ENCODE assay signal across 20 cellular contexts in the genomic region with DNA sequence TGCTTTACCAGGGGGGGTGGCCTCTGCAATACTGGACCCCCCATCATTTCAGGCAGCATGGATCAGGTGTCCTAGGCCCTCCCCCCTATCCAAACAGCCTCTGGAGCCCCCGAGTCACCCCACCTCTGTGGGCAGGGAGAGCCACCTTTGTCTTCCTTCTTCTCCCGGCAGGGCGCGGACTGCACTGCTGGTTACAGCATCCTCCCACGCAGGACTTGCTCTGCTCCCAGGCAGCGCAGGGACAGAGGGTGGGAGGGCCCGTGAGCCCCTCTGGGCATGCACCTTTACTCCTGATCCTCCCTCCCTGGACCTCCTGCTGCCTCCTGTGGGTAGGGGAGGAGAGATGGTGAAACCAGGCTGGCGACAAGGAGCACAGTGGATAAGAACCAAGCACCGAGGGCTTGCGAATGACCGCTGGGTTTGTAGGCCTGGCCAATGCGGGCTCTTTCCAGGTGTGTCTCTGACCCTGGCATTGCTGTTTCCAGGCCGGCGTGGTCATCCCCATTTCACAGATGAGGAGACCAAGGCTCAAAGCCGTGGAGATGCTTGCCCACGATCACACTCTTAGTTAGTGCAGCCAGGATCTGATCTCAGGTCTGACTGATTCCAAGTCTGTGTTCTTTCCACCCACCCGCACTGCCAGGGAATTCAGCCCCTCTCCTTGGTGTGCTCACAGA.
A peak's percentile ranks its signal among the peaks of the same experiment; 100 is the strongest.
DNase-seq lines count a peak whose midpoint lies in the region; ATAC-seq, FAIRE-seq and TF ChIP-seq lines count a peak whose summit lies in the region.
"Had no signal": no experiment of that assay in that cellular context is flagged by ENCODE, and none has a peak within 500 bp of the region (broad histone marks: within the 10 kb centered on the region; RNA-seq: fewer than 3 reads in every experiment).

No MANE protein-coding gene starts in this region.

- peaks cover 22% of the 10 kb centered on the region for H3K27me3 Mint-ChIP-seq in activated T-cell treated with anti-CD3 and anti-CD28 coated beads, Interleukin-2, amount 50 U/mL, for 4 hours (ENCODE audit: low read depth)

- H3K36me3 Mint-ChIP-seq in activated T-cell treated with anti-CD3 and anti-CD28 coated beads, Interleukin-2, amount 50 U/mL, for 4 hours (ENCODE audit: insufficient read depth) = no peaks in the 10 kb centered on the region
- H3K36me3 Mint-ChIP-seq: CD8-positive, alpha-beta memory T cell had no signal

- FAIRE-seq in K562 (lab: Jason Lieb, UNC) (no peak), urothelium cell line (lab: Jason Lieb, UNC) (no peak)

- intact Hi-C loops in K562 (cut with micrococcal nuclease) = no loop called here

- H3K4me1 Mint-ChIP-seq in activated T-cell treated with anti-CD3 and anti-CD28 coated beads, Interleukin-2, amount 50 U/mL, for 4 hours (ENCODE audit: low read depth) = peaks cover 37% of the 10 kb centered on the region

- DNase-seq in activated T-cell treated with anti-CD3 and anti-CD28 coated beads, Interleukin-2, amount 50 U/mL, for 4 hours = no peak
- DNase-seq in activated T-cell treated with anti-CD3 and anti-CD28 coated beads, Interleukin-2, amount 50 U/mL, for 1 hour = no peak
- no peak for DNase-seq in K562 (ENCODE audit: extremely low read depth in 1 of 4, low spot score in 3 of 4)
- no peak for DNase-seq in kidney glomerular epithelial cell (lab: John Stamatoyannopoulos, UW)
- no peak for DNase-seq in urothelium cell line (ENCODE audit: low spot score)
- DNase-seq in erythroblast (lab: John Stamatoyannopoulos, UW) = no peak
- DNase-seq: 8988T; CD8-positive, alpha-beta memory T cell; DMS53; GDM1; NCI-H1417; NCI-H1694 treated with DMSO at 0.1 percent for 48 hours; NCI-H2081 treated with DMSO at 0.1 percent for 48 hours; NCI-H446; NCI-H526; PC-3; Right ventricle myocardium superior had no signal

- no peaks in the 10 kb centered on the region for H3K9me3 ChIP-seq in Loucy (ENCODE audit: insufficient read depth, low read depth, low read length)
- no peaks in the 10 kb centered on the region for H3K9me3 ChIP-seq in K562 (replicated peaks; ENCODE audit: control insufficient read depth, insufficient read depth, low read depth, low read length)
- H3K9me3 ChIP-seq: HAP-1 had no signal

- no peaks in the 10 kb centered on the region for H3K9me3 Mint-ChIP-seq in activated T-cell treated with anti-CD3 and anti-CD28 coated beads, Interleukin-2, amount 50 U/mL, for 4 hours
- H3K9me3 Mint-ChIP-seq: CD8-positive, alpha-beta memory T cell had no signal

- no peak for ATAC-seq in activated T-cell treated with anti-CD3 and anti-CD28 coated beads, Interleukin-2, amount 50 U/mL, for 4 hours
- no peak for ATAC-seq in K562
- ATAC-seq: PC-3 had no signal

- WGBS in K562 (ENCODE audit: insufficient coverage, low coverage, missing lambda C conversion rate) = 15% methylated on average over 17 of the region's 17 CpGs

- no peak for TF ChIP-seq RAD21 in K562 (CRISPR knock-in tag; conservative IDR thresholded peaks at IDR 0.05 in 1 of 2, IDR thresholded peaks at IDR 0.05 in 1 of 2)

- H3K27me3 ChIP-seq in Loucy (ENCODE audit: insufficient read depth, low read length, poor library complexity, severe bottlenecking) (no peaks in the 10 kb centered on the region), K562 (ENCODE audit: control insufficient read depth in 2 of 2, insufficient read depth in 2 of 2, low read length in 2 of 2) (peaks cover 27 to 80% of the 10 kb centered on the region in 2 experiments; a peak in 4 of 5 replicates)

- H3K79me2 ChIP-seq in Loucy (ENCODE audit: insufficient read depth, low read length) = peaks cover 13% of the 10 kb centered on the region; the same call in 1 of the 2 replicates
- no peaks in the 10 kb centered on the region for H3K79me2 ChIP-seq in K562 (ENCODE audit: control insufficient read depth, insufficient read depth, low read length)

- in situ Hi-C loops in K562 (cut with MboI) = no loop called here

- TF ChIP-seq POLR2A in K562 (conservative IDR thresholded peaks at IDR 0.05) (no peak), erythroblast (IDR thresholded peaks at IDR 0.05; ENCODE audit: low read length) (no peak)

- peaks cover 59% of the 10 kb centered on the region for H3K4me1 ChIP-seq in Loucy (ENCODE audit: insufficient read depth, low read length, poor library complexity, severe bottlenecking)
- H3K4me1 ChIP-seq in K562 (replicated peaks in 1 of 2; ENCODE audit: control insufficient read depth in 2 of 2, insufficient read depth in 2 of 2, low read length in 2 of 2) = peaks cover 0 to 14% of the 10 kb centered on the region in 2 experiments; a peak in 4 of 5 replicates

- TF ChIP-seq CTCF in Loucy (conservative IDR thresholded peaks at IDR 0.05; ENCODE audit: low read length) (no peak), K562 (IDR thresholded peaks at IDR 0.05 in 2 of 3, conservative IDR thresholded peaks at IDR 0.05 in 1 of 3; ENCODE audit: insufficient read depth in 2 of 3, low read depth in 1 of 3, low read length in 3 of 3) (no peak)

- H3K9me2 ChIP-seq in Loucy (replicated peaks; ENCODE audit: low read depth, low read length) = no peaks in the 10 kb centered on the region

- no peaks in the 10 kb centered on the region for H3K36me3 ChIP-seq in Loucy (ENCODE audit: insufficient read depth, low read length)
- no peaks in the 10 kb centered on the region for H3K36me3 ChIP-seq in K562 (ENCODE audit: control insufficient read depth, insufficient read depth, low read length)
- H3K36me3 ChIP-seq: HAP-1 had no signal

- CTCF ChIA-PET in K562 (lab: Yijun Ruan, JAX; ENCODE audit: low intra/inter-chr PET ratio) = interaction anchor here (0.5 kb wide), 1 partner anchor 430 kb away, joined by 3 read pairs; no protein-coding TSS in a partner anchor

- BruUV-seq in K562 (replicated peaks; lab: Mats Ljungman, UMichigan) = no TSS peak

- H4K20me1 ChIP-seq in Loucy (ENCODE audit: insufficient read depth, low read length, poor library complexity, severe bottlenecking) (no peaks in the 10 kb centered on the region), K562 (replicated peaks; ENCODE audit: control insufficient read depth, insufficient read depth, low read length) (peaks cover 5% of the 10 kb centered on the region)

- H3K4me3 ChIP-seq in Loucy (ENCODE audit: low read length, poor library complexity, severe bottlenecking) (peak overlapping the region; percentile 68), K562 (no peak overlapping the region)
- H3K4me3 ChIP-seq: HAP-1 had no signal

- POLR2A ChIA-PET in K562 (lab: Yijun Ruan, JAX) = no interaction called here

- H3K9me1 ChIP-seq in K562 (ENCODE audit: control insufficient read depth, insufficient read depth, low read length) = no peaks in the 10 kb centered on the region

- peaks cover 12% of the 10 kb centered on the region; the same call in 1 of the 2 replicates for H3F3A ChIP-seq in Loucy (ENCODE audit: low read depth)

- no peak for TF ChIP-seq EP300 in K562 (IDR thresholded peaks at IDR 0.05; ENCODE audit: low read length)

- peak overlapping the region; percentile 87 for H3K9ac ChIP-seq in Loucy (ENCODE audit: low read depth, low read length, poor library complexity, severe bottlenecking)
- 0 out of 4 replicates have a peak overlapping the region, but pooled peaks of 1 of the 2 experiments have one; percentile 47 for H3K9ac ChIP-seq in K562 (ENCODE audit: insufficient read depth in 1 of 2, low read depth in 2 of 2, low read length in 2 of 2)

- H3K4me2 ChIP-seq in Loucy (ENCODE audit: low read depth, low read length, poor library complexity, severe bottlenecking) = peak overlapping the region; percentile 86
- no peak overlapping the region for H3K4me2 ChIP-seq in K562 (ENCODE audit: insufficient read depth, low read length)

- H2AFZ ChIP-seq in Loucy (ENCODE audit: low read length) = no peak overlapping the region
- H2AFZ ChIP-seq in K562 (ENCODE audit: low read depth, low read length) = no peak overlapping the region

- peak overlapping the region; percentile 68 for H3K4me3 Mint-ChIP-seq in activated T-cell treated with anti-CD3 and anti-CD28 coated beads, Interleukin-2, amount 50 U/mL, for 4 hours

- H3K27ac ChIP-seq in K562 (ENCODE audit: extremely low read depth, low read depth, low read length) = no peak overlapping the region
- H3K27ac ChIP-seq: C4-2B had no signal

TF ChIP-seq in K562, 482 proteins besides CTCF, POLR2A, EP300 and RAD21 (continues in another document):
- TF ChIP-seq ZBTB1 (CRISPR knock-in tag; IDR thresholded peaks at IDR 0.05; ENCODE audit: borderline replicate concordance, low read depth) (no peak), POLR2AphosphoS2 (IDR thresholded peaks at IDR 0.05; ENCODE audit: low read length) (no peak), NFIC (IDR thresholded peaks at IDR 0.05) (no peak), MTF1 (CRISPR knock-in tag; IDR thresholded peaks at IDR 0.05; ENCODE audit: borderline replicate concordance) (no peak), EGR1 (conservative IDR thresholded peaks at IDR 0.05) (peak; percentile 33; the same call in 1 of the 2 replicates), PHTF2 (CRISPR knock-in tag; IDR thresholded peaks at IDR 0.05) (no peak), ZNF121 (CRISPR knock-in tag; conservative IDR thresholded peaks at IDR 0.05) (no peak), U2AF1 (optimal IDR thresholded peaks at IDR 0.05; ENCODE audit: low read depth, low read length) (no peak)
- TF ChIP-seq, protein P1, sequence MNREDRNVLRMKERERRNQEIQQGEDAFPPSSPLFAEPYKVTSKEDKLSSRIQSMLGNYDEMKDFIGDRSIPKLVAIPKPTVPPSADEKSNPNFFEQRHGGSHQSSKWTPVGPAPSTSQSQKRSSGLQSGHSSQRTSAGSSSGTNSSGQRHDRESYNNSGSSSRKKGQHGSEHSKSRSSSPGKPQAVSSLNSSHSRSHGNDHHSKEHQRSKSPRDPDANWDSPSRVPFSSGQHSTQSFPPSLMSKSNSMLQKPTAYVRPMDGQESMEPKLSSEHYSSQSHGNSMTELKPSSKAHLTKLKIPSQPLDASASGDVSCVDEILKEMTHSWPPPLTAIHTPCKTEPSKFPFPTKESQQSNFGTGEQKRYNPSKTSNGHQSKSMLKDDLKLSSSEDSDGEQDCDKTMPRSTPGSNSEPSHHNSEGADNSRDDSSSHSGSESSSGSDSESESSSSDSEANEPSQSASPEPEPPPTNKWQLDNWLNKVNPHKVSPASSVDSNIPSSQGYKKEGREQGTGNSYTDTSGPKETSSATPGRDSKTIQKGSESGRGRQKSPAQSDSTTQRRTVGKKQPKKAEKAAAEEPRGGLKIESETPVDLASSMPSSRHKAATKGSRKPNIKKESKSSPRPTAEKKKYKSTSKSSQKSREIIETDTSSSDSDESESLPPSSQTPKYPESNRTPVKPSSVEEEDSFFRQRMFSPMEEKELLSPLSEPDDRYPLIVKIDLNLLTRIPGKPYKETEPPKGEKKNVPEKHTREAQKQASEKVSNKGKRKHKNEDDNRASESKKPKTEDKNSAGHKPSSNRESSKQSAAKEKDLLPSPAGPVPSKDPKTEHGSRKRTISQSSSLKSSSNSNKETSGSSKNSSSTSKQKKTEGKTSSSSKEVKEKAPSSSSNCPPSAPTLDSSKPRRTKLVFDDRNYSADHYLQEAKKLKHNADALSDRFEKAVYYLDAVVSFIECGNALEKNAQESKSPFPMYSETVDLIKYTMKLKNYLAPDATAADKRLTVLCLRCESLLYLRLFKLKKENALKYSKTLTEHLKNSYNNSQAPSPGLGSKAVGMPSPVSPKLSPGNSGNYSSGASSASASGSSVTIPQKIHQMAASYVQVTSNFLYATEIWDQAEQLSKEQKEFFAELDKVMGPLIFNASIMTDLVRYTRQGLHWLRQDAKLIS (CRISPR knock-in tag; IDR thresholded peaks at IDR 0.05) = no peak
